ENCODE assay signal across 15 cellular contexts in genomic region chr2:53843595-53843994, GRCh38. TPM values are rescaled to one million over a fixed set of nuclear protein-coding genes. Genes with fewer than 3 reads are reported as not detected.
DNase-seq lines count a peak whose midpoint lies in the region; ATAC-seq, FAIRE-seq and TF ChIP-seq lines count a peak whose summit lies in the region.
"Had no signal": no experiment of that assay in that cellular context is flagged by ENCODE, and none has a peak within 500 bp of the region (broad histone marks: within the 10 kb centered on the region; RNA-seq: fewer than 3 reads in every experiment).

No MANE protein-coding gene starts in this region.

- FAIRE-seq in small intestine (lab: Jason Lieb, UNC), result no peak
- FAIRE-seq: A204.1, GM12892, H1 had no signal

- no peaks in the 10 kb centered on the region for H3K27me3 ChIP-seq in BLaER1
- no peaks in the 10 kb centered on the region for H3K27me3 ChIP-seq in GM23338 (ENCODE audit: insufficient read depth)
- no peaks in the 10 kb centered on the region for H3K27me3 ChIP-seq in small intestine (ENCODE audit: control insufficient read depth in 2 of 2, insufficient read depth in 2 of 2, low read length in 2 of 2)
- H3K27me3 ChIP-seq: BE2C had no signal

- CTCF ChIA-PET in WTC11 (lab: Charles Lee), result no interaction called here

- H3K4me3 Mint-ChIP-seq in GM23338 (no peak overlapping the region), WTC11 (no peak overlapping the region), progenitor cell of endocrine pancreas (ENCODE audit: low read depth) (no peak overlapping the region)

- TF ChIP-seq CTCF in GM23338 (conservative IDR thresholded peaks at IDR 0.05; ENCODE audit: low read depth in 2 of 2), result peak in 1 of 2 experiments; percentile 53; a peak in 2 of 4 replicates
- no peak for TF ChIP-seq CTCF in WTC11 (IDR thresholded peaks at IDR 0.05)
- TF ChIP-seq CTCF in progenitor cell of endocrine pancreas (IDR thresholded peaks at IDR 0.05; ENCODE audit: unreplicated experiment), result no peak

- H3K4me2 ChIP-seq in BLaER1 (peak overlapping the region; percentile 24), GM23338 (no peak overlapping the region)

- ATAC-seq in GM23338 (peak; percentile 47; the same call in 2 of the 3 replicates), WTC11 (peak; percentile 38; the same call in 1 of the 2 replicates)

- in situ Hi-C loops in G401 (cut with HindIII; ENCODE audit: low sequenced_read_pairs), result no loop called here

- H3K27ac ChIP-seq in BLaER1 (no peak overlapping the region), GM23338 (ENCODE audit: low read depth) (no peak overlapping the region), small intestine (ENCODE audit: low read depth in 1 of 2, low read length in 1 of 2) (no peak overlapping the region)

- H3K36me3 ChIP-seq in BLaER1 (peaks cover 9% of the 10 kb centered on the region; the same call in 1 of the 2 replicates), GM23338 (ENCODE audit: insufficient read depth) (no peaks in the 10 kb centered on the region), small intestine (ENCODE audit: control insufficient read depth in 2 of 2, insufficient read depth in 2 of 2, low read length in 2 of 2) (no peaks in the 10 kb centered on the region)
- H3K36me3 ChIP-seq: BE2C had no signal

- H3K27me3 Mint-ChIP-seq in GM23338 (ENCODE audit: insufficient read depth, low read depth, poor library complexity) (peaks cover 3% of the 10 kb centered on the region), WTC11 (ENCODE audit: low read depth) (no peaks in the 10 kb centered on the region), progenitor cell of endocrine pancreas (no peaks in the 10 kb centered on the region)

- 71 to 77% (median 71%) methylated on average over 2 of the region's 2 CpGs for WGBS in small intestine, 3 donors

- H3K9me2 ChIP-seq in GM23338 (ENCODE audit: insufficient read depth), result 0 out of 2 replicates have a peak, but pooled peaks cover 3% of the 10 kb centered on the region

- no peaks in the 10 kb centered on the region for H4K20me1 ChIP-seq in BLaER1
- no peaks in the 10 kb centered on the region for H4K20me1 ChIP-seq in GM23338 (replicated peaks; ENCODE audit: insufficient read depth)

- H3K4me1 ChIP-seq in BLaER1 (peaks cover 8% of the 10 kb centered on the region), GM23338 (ENCODE audit: insufficient read depth) (no peaks in the 10 kb centered on the region), small intestine (ENCODE audit: control insufficient read depth in 2 of 2, insufficient read depth in 1 of 2, low read depth in 1 of 2, low read length in 1 of 2) (no peaks in the 10 kb centered on the region)
- H3K4me1 ChIP-seq: BE2C had no signal

- H3K36me3 Mint-ChIP-seq in GM23338 (ENCODE audit: low read depth) (no peaks in the 10 kb centered on the region), WTC11 (no peaks in the 10 kb centered on the region), progenitor cell of endocrine pancreas (ENCODE audit: insufficient read depth) (peaks cover 5% of the 10 kb centered on the region)

- DNase-seq in GM23338 (ENCODE audit: low spot score), result no peak
- no peak for DNase-seq in WTC11 (ENCODE audit: low spot score)
- no peak for DNase-seq in progenitor cell of endocrine pancreas (ENCODE audit: low spot score, unreplicated experiment)
- DNase-seq in G401 (ENCODE audit: low spot score), result no peak
- no peak for DNase-seq in small intestine
- no peak for DNase-seq in NCI-H2196 (lab: John Stamatoyannopoulos, UW; ENCODE audit: unreplicated experiment)
- DNase-seq: BE2C, DMS79, EL, GDM1, HCEC 1CT had no signal

- no peaks in the 10 kb centered on the region for H3F3A ChIP-seq in GM23338 (replicated peaks; ENCODE audit: low read depth)

- H3K79me2 ChIP-seq in GM23338 (replicated peaks; ENCODE audit: insufficient read depth), result no peaks in the 10 kb centered on the region

- H3K9me3 ChIP-seq in BLaER1, result peaks cover 11% of the 10 kb centered on the region
- H3K9me3 ChIP-seq in small intestine (ENCODE audit: control insufficient read depth, low read depth), result no peaks in the 10 kb centered on the region
- H3K9me3 ChIP-seq: BE2C had no signal

- POLR2A ChIA-PET in WTC11 (lab: Charles Lee), result no interaction called here

- H3K9me3 Mint-ChIP-seq in GM23338, result peaks cover 9% of the 10 kb centered on the region
- peaks cover 8% of the 10 kb centered on the region; the same call in 1 of the 2 replicates for H3K9me3 Mint-ChIP-seq in WTC11
- H3K9me3 Mint-ChIP-seq in progenitor cell of endocrine pancreas (ENCODE audit: low read depth), result no peaks in the 10 kb centered on the region

- no peak overlapping the region for H3K4me3 ChIP-seq in BLaER1
- H3K4me3 ChIP-seq in GM23338, result no peak overlapping the region
- no peak overlapping the region for H3K4me3 ChIP-seq in small intestine (ENCODE audit: low read depth in 1 of 2, low read length in 2 of 2)

- no peak overlapping the region for H3K9ac ChIP-seq in BLaER1

- no peak overlapping the region for H3K27ac Mint-ChIP-seq in GM23338
- H3K27ac Mint-ChIP-seq in WTC11, result 0 out of 2 replicates have a peak overlapping the region, but pooled peaks have one; percentile 71
- peak overlapping the region; percentile 1 for H3K27ac Mint-ChIP-seq in progenitor cell of endocrine pancreas

- H3K4me1 Mint-ChIP-seq in GM23338, result peaks cover 2% of the 10 kb centered on the region; the same call in 2 of the 3 replicates
- H3K4me1 Mint-ChIP-seq in WTC11, result peaks cover 5% of the 10 kb centered on the region; the same call in 1 of the 2 replicates
- H3K4me1 Mint-ChIP-seq in progenitor cell of endocrine pancreas (ENCODE audit: low read depth), result no peaks in the 10 kb centered on the region

- H2AFZ ChIP-seq in GM23338, result no peak overlapping the region

TF ChIP-seq in WTC11, 78 proteins besides CTCF, POLR2A, EP300 and RAD21 (continues in another document):
- TF ChIP-seq TCF7 (CRISPR knock-in tag; IDR thresholded peaks at IDR 0.05; ENCODE audit: low read depth) (no peak), ZNF512 (CRISPR knock-in tag; IDR thresholded peaks at IDR 0.05; ENCODE audit: borderline replicate concordance) (no peak), ETV6 (CRISPR knock-in tag; IDR thresholded peaks at IDR 0.05) (no peak), E2F5 (CRISPR knock-in tag; IDR thresholded peaks at IDR 0.05) (no peak), KAT7 (CRISPR knock-in tag; IDR thresholded peaks at IDR 0.05; ENCODE audit: borderline replicate concordance) (no peak), ZBTB43 (CRISPR knock-in tag; IDR thresholded peaks at IDR 0.05) (no peak), MXD4 (CRISPR knock-in tag; IDR thresholded peaks at IDR 0.05; ENCODE audit: borderline replicate concordance) (no peak), TP53 (CRISPR knock-in tag; IDR thresholded peaks at IDR 0.05) (no peak)

RNA-seq across cellular contexts. Expression of gene GPR75, which starts 16.2 kb away (rescaled TPM):
- 2.3 and 4.1 TPM in 2 replicates for total RNA-seq in GM23338 (2014; rRNA removed; shearing (Covaris generic))
- polyA plus RNA-seq in GM23338 (2016; fragmentation: Nextera tagmentation; extraction: Ambion mirVana) (0.34 and 0.47 TPM in 2 replicates), small intestine (under 1 TPM in 2 of 3 donors, not detected in 1; 0.27 to 0.52 TPM)
- total RNA-seq in WTC11 (2021) (2.2 to 3.1 TPM (median 2.8 TPM) in 3 replicates), progenitor cell of endocrine pancreas (3.9 and 4.4 TPM in 2 replicates)
- not detected in 2 replicates for total RNA-seq in G401 (2014; rRNA removed; shearing (Covaris generic))

RNA-seq across cellular contexts. Expression of gene ERLEC1, which starts 56.8 kb away (rescaled TPM):
- 22.7 and 35.0 TPM in 2 replicates for total RNA-seq in GM23338 (2014; rRNA removed; shearing (Covaris generic))
- polyA plus RNA-seq in GM23338 (2016; fragmentation: Nextera tagmentation; extraction: Ambion mirVana), result 38.1 and 41.2 TPM in 2 replicates
- 25.9 to 27.8 TPM (median 26.5 TPM) in 3 replicates for total RNA-seq in WTC11 (2021)
- 36.4 and 37.9 TPM in 2 replicates for total RNA-seq in progenitor cell of endocrine pancreas
- total RNA-seq in G401 (2014; rRNA removed; shearing (Covaris generic)), result 15.2 and 17.3 TPM in 2 replicates
- 10 to 100 TPM; 13.0 to 42.7 (median 19.7) TPM for polyA plus RNA-seq in small intestine

RNA-seq across cellular contexts. Expression of gene ASB3, which starts 56.8 kb away (rescaled TPM):
- total RNA-seq in GM23338 (2014; rRNA removed; shearing (Covaris generic)), result 28.9 and 30.5 TPM in 2 replicates
- polyA plus RNA-seq in GM23338 (2016; fragmentation: Nextera tagmentation; extraction: Ambion mirVana) (20.1 and 22.4 TPM in 2 replicates), small intestine (1 to 10 TPM; 6.0 to 6.7 (median 6.5) TPM)
- total RNA-seq in WTC11 (2021) (26.9 to 30.2 TPM (median 30.0 TPM) in 3 replicates), progenitor cell of endocrine pancreas (31.3 and 31.4 TPM in 2 replicates)
- total RNA-seq in G401 (2014; rRNA removed; shearing (Covaris generic)), result 39.3 and 42.3 TPM in 2 replicates
